ENCODE assay signal across 1 cellular context in genomic region chr19:17136026-17136425, GRCh38.
TF ChIP-seq lines count a peak whose summit lies in the region.

No MANE protein-coding gene starts in this region.

TF ChIP-seq in SK-N-SH, 30 proteins besides CTCF, POLR2A, EP300 and RAD21 (continued from another document):
- TF ChIP-seq, protein P1, sequence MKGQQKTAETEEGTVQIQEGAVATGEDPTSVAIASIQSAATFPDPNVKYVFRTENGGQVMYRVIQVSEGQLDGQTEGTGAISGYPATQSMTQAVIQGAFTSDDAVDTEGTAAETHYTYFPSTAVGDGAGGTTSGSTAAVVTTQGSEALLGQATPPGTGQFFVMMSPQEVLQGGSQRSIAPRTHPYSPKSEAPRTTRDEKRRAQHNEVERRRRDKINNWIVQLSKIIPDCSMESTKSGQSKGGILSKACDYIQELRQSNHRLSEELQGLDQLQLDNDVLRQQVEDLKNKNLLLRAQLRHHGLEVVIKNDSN (IDR thresholded peaks at IDR 0.05; ENCODE audit: borderline replicate concordance, low read depth): no peak
- TF ChIP-seq RXRA (IDR thresholded peaks at IDR 0.05; ENCODE audit: borderline replicate concordance, low read depth): no peak
- no peak for TF ChIP-seq RCOR1 (IDR thresholded peaks at IDR 0.05; ENCODE audit: low read length)
- TF ChIP-seq YY1 (IDR thresholded peaks at IDR 0.05; ENCODE audit: low read depth): no peak
TF ChIP-seq in SK-N-SH: peak in this region for 0.
